Comparison of ENCODE assay signal across 19 cellular contexts in the genomic region with DNA sequence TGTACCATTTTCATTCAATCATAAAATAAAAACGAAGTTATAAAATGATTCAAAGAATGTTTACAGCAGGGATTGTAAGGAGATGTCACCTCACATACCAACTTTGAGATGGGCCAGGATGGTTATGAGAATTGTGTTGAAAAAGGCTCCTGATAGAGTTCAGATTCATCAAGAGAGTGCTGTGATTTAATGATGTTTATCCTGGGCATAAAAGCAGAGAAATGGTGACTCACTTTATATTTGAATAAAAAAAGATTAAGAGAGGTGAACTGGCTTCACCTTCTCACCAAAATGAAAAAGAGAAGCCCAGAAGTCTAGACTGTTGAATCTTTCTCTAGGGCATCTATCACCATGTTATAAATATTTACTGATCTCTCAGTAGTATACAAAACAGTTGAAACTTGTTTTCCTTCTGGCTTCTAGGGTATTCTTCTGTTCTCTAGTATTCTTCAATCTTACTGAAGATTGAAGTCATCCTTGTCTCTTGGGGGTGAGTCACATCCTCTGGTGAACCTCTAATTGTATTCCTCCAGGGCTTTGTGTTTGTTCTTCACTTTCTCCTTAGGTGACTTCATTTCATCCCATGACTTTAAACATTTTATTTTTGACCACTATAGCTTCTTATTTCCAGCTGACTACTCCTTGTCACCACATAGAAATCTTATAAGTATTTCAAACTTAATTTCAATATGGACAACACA.
DNase-seq lines count a peak whose midpoint lies in the region; ATAC-seq, FAIRE-seq and TF ChIP-seq lines count a peak whose summit lies in the region.
"Had no signal": no experiment of that assay in that cellular context is flagged by ENCODE, and none has a peak within 500 bp of the region (broad histone marks: within the 10 kb centered on the region; RNA-seq: fewer than 3 reads in every experiment).

No MANE protein-coding gene starts in this region.

- H3K4me2 ChIP-seq in A549, result peak overlapping the region; percentile 45
- H3K4me2 ChIP-seq in keratinocyte (ENCODE audit: control insufficient read depth, extremely low read depth, insufficient read depth, low read depth, low read length), result peak overlapping the region; percentile 31
- H3K4me2 ChIP-seq: neural progenitor cell had no signal

- peaks cover 4% of the 10 kb centered on the region in 2 donors for H3K9me3 Mint-ChIP-seq in natural killer cell
- H3K9me3 Mint-ChIP-seq: dendritic cell treated with granulocyte-macrophage colony-stimulating factor and Interleukin-4, amounts not matched to agents 40 ng/mL and 50 ng/mL, for 4 days; neural progenitor cell had no signal

- H3K36me3 ChIP-seq in keratinocyte (ENCODE audit: control insufficient read depth in 2 of 2, extremely low read depth in 1 of 2, insufficient read depth in 2 of 2, low read length in 2 of 2), result no peaks in the 10 kb centered on the region
- H3K36me3 ChIP-seq: brain microvascular endothelial cell, heart left ventricle, neural progenitor cell, transverse colon had no signal

- no peaks in the 10 kb centered on the region for H3K36me3 Mint-ChIP-seq in natural killer cell
- H3K36me3 Mint-ChIP-seq: CD4-positive, CD25-positive, alpha-beta regulatory T cell; neural progenitor cell had no signal

- TF ChIP-seq RAD21 in A549 (conservative IDR thresholded peaks at IDR 0.05 in 1 of 2, IDR thresholded peaks at IDR 0.05 in 1 of 2), result no peak

- CTCF ChIA-PET in A549 (lab: Yijun Ruan, JAX), result interaction anchor here (1.0 kb wide), 1 partner anchor 14 kb away, joined by 3 read pairs; no protein-coding TSS in a partner anchor

- H3K27me3 Mint-ChIP-seq in natural killer cell (ENCODE audit: low read depth in 2 of 2), result no peaks in the 10 kb centered on the region
- H3K27me3 Mint-ChIP-seq: activated CD4-positive, alpha-beta T cell treated with anti-CD3 and anti-CD28 coated beads, Interleukin-2, amount 10 ng/mL, durations not matched to agents 7 days and 5 days; CD4-positive, CD25-positive, alpha-beta regulatory T cell; dendritic cell treated with granulocyte-macrophage colony-stimulating factor and Interleukin-4, amounts not matched to agents 40 ng/mL and 50 ng/mL, for 4 days had no signal

- TF ChIP-seq CTCF in A549 (IDR thresholded peaks at IDR 0.05) (no peak), keratinocyte (optimal IDR thresholded peaks at IDR 0.05 in 1 of 3, IDR thresholded peaks at IDR 0.05 in 1 of 3, conservative IDR thresholded peaks at IDR 0.05 in 1 of 3; ENCODE audit: extremely low read depth in 1 of 3, insufficient read depth in 2 of 3, low read length in 3 of 3) (no peak), natural killer cell (IDR thresholded peaks at IDR 0.05) (no peak)

- H3K9me3 ChIP-seq in A549, result no peaks in the 10 kb centered on the region
- H3K9me3 ChIP-seq in keratinocyte (ENCODE audit: control insufficient read depth, low read depth, low read length), result no peaks in the 10 kb centered on the region
- H3K9me3 ChIP-seq: heart left ventricle, transverse colon had no signal

- FAIRE-seq in A549 (lab: Jason Lieb, UNC) (no peak), keratinocyte (lab: Jason Lieb, UNC) (peak; percentile 71)

- no peak overlapping the region for H3K27ac Mint-ChIP-seq in natural killer cell
- H3K27ac Mint-ChIP-seq: activated CD4-positive, alpha-beta T cell treated with anti-CD3 and anti-CD28 coated beads, Interleukin-2, amount 10 ng/mL, durations not matched to agents 7 days and 5 days; CD4-positive, CD25-positive, alpha-beta regulatory T cell; dendritic cell treated with granulocyte-macrophage colony-stimulating factor and Interleukin-4, amounts not matched to agents 40 ng/mL and 50 ng/mL, for 4 days; neural progenitor cell had no signal

- peak; percentile 60 to 83; a peak in 5 of 6 replicates for ATAC-seq in A549
- ATAC-seq in HG03135 (IDR thresholded peaks at IDR 0.05; ENCODE audit: unreplicated experiment), result no peak
- no peak for ATAC-seq in GM19397 (IDR thresholded peaks at IDR 0.05; ENCODE audit: unreplicated experiment)
- ATAC-seq in GM21825 (IDR thresholded peaks at IDR 0.05; ENCODE audit: unreplicated experiment), result no peak
- no peak for ATAC-seq in natural killer cell
- ATAC-seq: heart left ventricle had no signal

- H3K27me3 ChIP-seq in keratinocyte (ENCODE audit: control insufficient read depth, extremely low read depth, insufficient read depth, low read length), result no peaks in the 10 kb centered on the region
- H3K27me3 ChIP-seq: brain microvascular endothelial cell, heart left ventricle, neural progenitor cell, transverse colon had no signal

- POLR2A ChIA-PET in A549 (lab: Yijun Ruan, JAX), result no interaction called here

- H3K79me2 ChIP-seq in keratinocyte (ENCODE audit: control insufficient read depth, insufficient read depth, low read length), result no peaks in the 10 kb centered on the region

- dilution Hi-C loops in keratinocyte (cut with MboI; ENCODE audit: extremely low pct_ligation_motif_present, low sequenced_read_pairs), result no loop called here

- no peak overlapping the region for H3K27ac ChIP-seq in A549
- H3K27ac ChIP-seq in keratinocyte (ENCODE audit: control insufficient read depth, insufficient read depth, low read length), result no peak overlapping the region
- H3K27ac ChIP-seq: brain microvascular endothelial cell, heart left ventricle, neural progenitor cell, transverse colon had no signal

- H3K4me3 Mint-ChIP-seq in natural killer cell, result no peak overlapping the region
- H3K4me3 Mint-ChIP-seq: activated CD4-positive, alpha-beta T cell treated with anti-CD3 and anti-CD28 coated beads, Interleukin-2, amount 10 ng/mL, durations not matched to agents 7 days and 5 days; CD4-positive, CD25-positive, alpha-beta regulatory T cell; dendritic cell treated with granulocyte-macrophage colony-stimulating factor and Interleukin-4, amounts not matched to agents 40 ng/mL and 50 ng/mL, for 4 days; neural progenitor cell had no signal

- DNase-seq in A549 (ENCODE audit: low read depth in 1 of 2, low spot score in 1 of 2) (peak; percentile 6 to 55), MV-4-11 (lab: John Stamatoyannopoulos, UW) (peak; percentile 21), astrocyte of the hippocampus (ENCODE audit: low read depth, low spot score) (peak; percentile 36), keratinocyte (ENCODE audit: low read depth, low spot score) (peak; percentile 60), natural killer cell (no peak)
- DNase-seq: activated CD4-positive, alpha-beta T cell treated with anti-CD3 and anti-CD28 coated beads, Interleukin-2, amount 10 ng/mL, durations not matched to agents 7 days and 5 days; activated naive CD4-positive, alpha-beta T cell; brain microvascular endothelial cell; CD4-positive, CD25-positive, alpha-beta regulatory T cell; EL; heart left ventricle; NCI-H2081 treated with DMSO at 0.1 percent for 48 hours; stimulated activated naive CD4-positive, alpha-beta T cell; transverse colon had no signal

- H4K20me1 ChIP-seq in keratinocyte (ENCODE audit: control insufficient read depth, extremely low read depth, insufficient read depth, low read length), result no peaks in the 10 kb centered on the region

- no peak overlapping the region for H2AFZ ChIP-seq in keratinocyte (ENCODE audit: control insufficient read depth, low read length)
- H2AFZ ChIP-seq: neural progenitor cell had no signal

- H3K4me3 ChIP-seq in A549 (no peak overlapping the region), keratinocyte (ENCODE audit: control insufficient read depth in 2 of 3, extremely low read depth in 1 of 3, insufficient read depth in 2 of 3, low read depth in 1 of 3, low read length in 3 of 3) (no peak overlapping the region)
- H3K4me3 ChIP-seq: heart left ventricle, neural progenitor cell, transverse colon had no signal

- H3K9me1 ChIP-seq in keratinocyte (ENCODE audit: control insufficient read depth, extremely low read depth, insufficient read depth, low read length), result no peaks in the 10 kb centered on the region

- TF ChIP-seq POLR2A in A549 (IDR thresholded peaks at IDR 0.05; ENCODE audit: low read length), result no peak

- TF ChIP-seq EP300 in A549 (IDR thresholded peaks at IDR 0.05), result no peak

- H3K4me1 Mint-ChIP-seq in natural killer cell, result peaks cover 12% of the 10 kb centered on the region in 2 donors
- H3K4me1 Mint-ChIP-seq: activated CD4-positive, alpha-beta T cell treated with anti-CD3 and anti-CD28 coated beads, Interleukin-2, amount 10 ng/mL, durations not matched to agents 7 days and 5 days; CD4-positive, CD25-positive, alpha-beta regulatory T cell; neural progenitor cell had no signal

- WGBS in A549 (ENCODE audit: missing lambda C conversion rate), result 12% methylated on average over 1 of the region's 1 CpG

- H3K4me1 ChIP-seq in A549 (peaks cover 18% of the 10 kb centered on the region; the same call in 2 of the 3 replicates), keratinocyte (ENCODE audit: control insufficient read depth, extremely low read depth, insufficient read depth, low read length) (peaks cover 18% of the 10 kb centered on the region)
- H3K4me1 ChIP-seq: heart left ventricle, neural progenitor cell, transverse colon had no signal

- no peak overlapping the region for H3K9ac ChIP-seq in keratinocyte (ENCODE audit: control insufficient read depth, extremely low read depth, insufficient read depth, low read length)
- H3K9ac ChIP-seq: neural progenitor cell had no signal

- intact Hi-C loops in natural killer cell (cut with micrococcal nuclease), result no loop called here

TF ChIP-seq in A549, 52 proteins besides CTCF, POLR2A, EP300 and RAD21 (continues in another document):
- peak; percentile 64 for TF ChIP-seq JUNB (IDR thresholded peaks at IDR 0.05)
- peak; percentile 55; the same call in 1 of the 2 replicates for TF ChIP-seq FOSL2 (IDR thresholded peaks at IDR 0.05)
- TF ChIP-seq FOSL2 (CRISPR knock-in tag; IDR thresholded peaks at IDR 0.05), result no peak

Comparison
In these comparisons a context has a peak if more than half of its experiments do, and no peak if none do; other contexts are left out.
1. ATAC-seq: peak in A549 (2 of 2); none in HG03135 (single experiment), GM19397 (single experiment), GM21825 (single experiment) and natural killer cell (0 of 3).